Comparison of ENCODE assay signal across 32 cellular contexts in the genomic region with DNA sequence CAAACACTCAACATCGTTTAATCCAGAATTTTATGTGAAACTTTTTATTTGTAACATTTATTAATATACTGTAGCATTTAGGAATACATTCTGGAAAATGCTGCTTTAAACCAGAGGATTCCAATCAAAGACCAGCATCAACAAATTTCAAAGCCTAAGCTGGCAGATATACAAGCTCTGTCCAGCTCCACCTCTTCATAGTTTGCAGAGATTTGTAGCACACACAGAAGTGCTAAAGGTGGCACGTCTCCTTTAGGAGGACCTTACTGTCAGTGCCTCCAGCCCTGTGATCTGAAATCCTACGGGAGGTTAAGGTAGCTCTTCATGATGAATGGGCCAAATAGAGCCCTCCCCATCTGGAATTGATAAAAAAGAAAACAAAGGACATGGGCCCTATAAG.
"Had no signal": no experiment of that assay in that cellular context is flagged by ENCODE, and none has a peak within 500 bp of the region (broad histone marks: within the 10 kb centered on the region; RNA-seq: fewer than 3 reads in every experiment).

No MANE protein-coding gene starts in this region.

- H3K4me3 ChIP-seq: SJCRH30 had no signal

- ATAC-seq: activated CD8-positive, alpha-beta memory T cell treated with anti-CD3 and anti-CD28 coated beads, Interleukin-2, amount 10 ng/mL, durations not matched to agents 7 days and 5 days; activated naive CD8-positive, alpha-beta T cell treated with anti-CD3 and anti-CD28 coated beads, Interleukin-2, amount 50 U/mL, for 24 hours; Panc1 had no signal

- H3K4me1 ChIP-seq: SJCRH30 had no signal

- H3K27me3 ChIP-seq: SJCRH30 had no signal

- H3K27ac ChIP-seq: SJCRH30, WERI-Rb-1 had no signal

- DNase-seq: activated CD4-positive, alpha-beta memory T cell treated with anti-CD3 and anti-CD28 coated beads, Interleukin-2, amount 10 ng/mL, durations not matched to agents 7 days and 5 days; activated CD4-positive, alpha-beta T cell treated with anti-CD3 and anti-CD28 coated beads for 1 hour; activated CD4-positive, alpha-beta T cell treated with anti-CD3 and anti-CD28 coated beads for 48 hours; activated CD4-positive, CD25-positive, alpha-beta regulatory T cell; activated CD8-positive, alpha-beta memory T cell treated with anti-CD3 and anti-CD28 coated beads for 24 hours; activated CD8-positive, alpha-beta memory T cell treated with anti-CD3 and anti-CD28 coated beads, Interleukin-2, amount 10 ng/mL, durations not matched to agents 7 days and 5 days; activated CD8-positive, alpha-beta memory T cell treated with anti-CD3 and anti-CD28 coated beads, Interleukin-2, amount 50 U/mL, for 48 hours; activated effector memory CD4-positive, alpha-beta T cell treated with Interleukin-2 at 50 U/mL for 16 hours; activated naive CD4-positive, alpha-beta T cell treated with anti-CD3 and anti-CD28 coated beads, Interleukin-2, amount 10 ng/mL, durations not matched to agents 7 days and 5 days; activated naive CD8-positive, alpha-beta T cell treated with anti-CD3 and anti-CD28 coated beads, Interleukin-2, amount 50 U/mL, for 24 hours; activated T-cell treated with anti-CD3 and anti-CD28 coated beads, Interleukin-2, amount 50 U/mL, for 48 hours; anterior cingulate cortex; caudate nucleus; MM.1S; MV-4-11; NCI-H1092; NCI-H1436 treated with DMSO at 0.1 percent for 48 hours; NCI-H1694 treated with DMSO at 0.1 percent for 48 hours; NCI-H2029 treated with DMSO at 0.1 percent for 48 hours; NCI-H2107; NCI-H2171; NCI-H510A; NCI-H526; NCI-H774; SHP77; SJCRH30; SW 1271; T-helper 1 cell; T-helper 2 cell; T-helper 9 cell; WERI-Rb-1 had no signal

- H3K36me3 ChIP-seq: SJCRH30, WERI-Rb-1 had no signal
